ENCODE assay signal across 13 cellular contexts in genomic region chr15:59611277-59612260, GRCh38. TPM values are rescaled to one million over a fixed set of nuclear protein-coding genes. Genes with fewer than 3 reads are reported as not detected.
DNase-seq lines count a peak whose midpoint lies in the region; ATAC-seq and TF ChIP-seq lines count a peak whose summit lies in the region.
"Had no signal": no experiment of that assay in that cellular context is flagged by ENCODE, and none has a peak within 500 bp of the region (broad histone marks: within the 10 kb centered on the region; RNA-seq: fewer than 3 reads in every experiment).

Gene GCNT3, plus strand, starts transcription at chr15:59611783. Its CDS starts 6,456 bp downstream, at chr15:59618239.

- CTCF ChIA-PET in mammary epithelial cell (lab: Charles Lee; ENCODE audit: low non-redundant PET): no interaction called here

- H3K36me3 ChIP-seq in mammary epithelial cell (ENCODE audit: insufficient read depth, low read length) (no peaks in the 10 kb centered on the region), HAP-1 (replicated peaks) (no peaks in the 10 kb centered on the region)
- H3K36me3 ChIP-seq: BE2C had no signal

- no peak within 1 kb of the TSS for H3K9ac ChIP-seq in mammary epithelial cell (ENCODE audit: insufficient read depth, low read length)
- H3K9ac ChIP-seq: SK-N-SH had no signal

- ATAC-seq in left lobe of liver: peak; percentile 78

- dilution Hi-C loops in mammary epithelial cell (cut with HindIII; ENCODE audit: low sequenced_read_pairs): no loop called here

- no peak within 1 kb of the TSS for H3K27ac ChIP-seq in mammary epithelial cell (ENCODE audit: insufficient read depth, low read depth, low read length)

- in situ Hi-C loops in ACHN (cut with HindIII; ENCODE audit: low pct_ligation_motif_present, low pct_unique_long_range_greater_than_20kb, low sequenced_read_pairs): no loop called here
- in situ Hi-C loops in mammary epithelial cell (cut with MboI; ENCODE audit: low sequenced_read_pairs in 2 of 2): no loop called here
- in situ Hi-C loops in HAP-1 (cut with MboI; ENCODE audit: low sequenced_read_pairs): no loop called here

- no peak for TF ChIP-seq CTCF in mammary epithelial cell (conservative IDR thresholded peaks at IDR 0.05 in 1 of 2, IDR thresholded peaks at IDR 0.05 in 1 of 2; ENCODE audit: extremely low read depth in 1 of 2, insufficient read depth in 1 of 2, low read depth in 1 of 2, low read length in 2 of 2)

- WGBS in mammary epithelial cell (ENCODE audit: low coverage, missing lambda C conversion rate): 88% methylated on average over 8 of the region's 8 CpGs

- no peaks in the 10 kb centered on the region for H4K20me1 ChIP-seq in mammary epithelial cell (ENCODE audit: insufficient read depth, low read length)

- intact Hi-C loops in mammary epithelial cell (cut with micrococcal nuclease): no loop called here

- H3K4me3 ChIP-seq in mammary epithelial cell (replicated peaks in 1 of 3; ENCODE audit: insufficient read depth in 1 of 3, low read depth in 2 of 3, low read length in 3 of 3) (no peak within 1 kb of the TSS), HAP-1 (no peak within 1 kb of the TSS)

- H3K27me3 ChIP-seq in mammary epithelial cell (ENCODE audit: insufficient read depth, low read length) (no peaks in the 10 kb centered on the region), HAP-1 (ENCODE audit: low read depth) (peaks cover 5% of the 10 kb centered on the region; the same call in 1 of the 2 replicates)

- H3K4me2 ChIP-seq in mammary epithelial cell (ENCODE audit: insufficient read depth, low read depth, low read length): no peak within 1 kb of the TSS
- H3K4me2 ChIP-seq: SK-N-SH had no signal

- H3K79me2 ChIP-seq in mammary epithelial cell (ENCODE audit: insufficient read depth, low read length): no peaks in the 10 kb centered on the region

- DNase-seq in ACHN: peak; percentile 92
- DNase-seq in HT-29 (ENCODE audit: low spot score): peak; percentile 96
- peak; percentile 58 for DNase-seq in mammary epithelial cell
- no peak for DNase-seq in left lobe of liver (ENCODE audit: low spot score)
- no peak for DNase-seq in nucleus accumbens (lab: John Stamatoyannopoulos, UW)
- no peak for DNase-seq in effector CD8-positive, alpha-beta T cell (lab: John Stamatoyannopoulos, UW)
- no peak for DNase-seq in occipital lobe (lab: John Stamatoyannopoulos, UW)
- no peak for DNase-seq in HAP-1 (ENCODE audit: low spot score in 2 of 2)
- DNase-seq: BE2C, NCI-H1048, SK-N-SH had no signal

- H3K4me1 ChIP-seq in mammary epithelial cell (ENCODE audit: insufficient read depth, low read length): no peaks in the 10 kb centered on the region
- H3K4me1 ChIP-seq in HAP-1: no peaks in the 10 kb centered on the region

- no peak within 1 kb of the TSS for H2AFZ ChIP-seq in mammary epithelial cell (ENCODE audit: low read depth, low read length)

- no peaks in the 10 kb centered on the region for H3K9me3 ChIP-seq in mammary epithelial cell (replicated peaks; ENCODE audit: insufficient read depth, low read length)
- H3K9me3 ChIP-seq in HAP-1: no peaks in the 10 kb centered on the region
- H3K9me3 ChIP-seq: BE2C, SK-N-SH had no signal

- no TSS peak for BruUV-seq in mammary epithelial cell (replicated peaks; lab: Mats Ljungman, UMichigan)

RNA-seq across cellular contexts. Expression of gene GCNT3, which starts in this region (rescaled TPM):
- 154 and 164 TPM in 2 replicates for total RNA-seq in HT-29 (2014; rRNA removed; shearing (Covaris generic))
- total RNA-seq in mammary epithelial cell (1 to 10 TPM in 1 of 2 donors, not detected in 1; 1.0 TPM), left lobe of liver (0.30 TPM), occipital lobe (not detected)
- 0.18 TPM for polyA plus RNA-seq in mammary epithelial cell
- not detected for polyA minus RNA-seq in mammary epithelial cell
- total RNA-seq: glomerular endothelial cell, posterior vena cava had no signal
- polyA plus RNA-seq: SK-N-SH had no signal

Comparison
In these comparisons a context has a peak if more than half of its experiments do, and no peak if none do; other contexts are left out.
1. RNA of gene GCNT3 (total RNA-seq): 154 to 164 TPM in HT-29; 1.0 TPM in mammary epithelial cell, 0.30 TPM in left lobe of liver (single experiment) and not detected in occipital lobe (single experiment); every median in the first group is over 10 times any median in the second.
2. Peak in ATAC-seq in left lobe of liver; RNA of the gene not detected or under 1 TPM.
3. DNase-seq: peak in ACHN (single experiment), HT-29 (single experiment) and mammary epithelial cell (single experiment); none in left lobe of liver (single experiment), nucleus accumbens (0 of 56), effector CD8-positive, alpha-beta T cell (single experiment), occipital lobe (single experiment) and HAP-1 (0 of 2).